ENCODE assay signal across 10 cellular contexts in the genomic region with DNA sequence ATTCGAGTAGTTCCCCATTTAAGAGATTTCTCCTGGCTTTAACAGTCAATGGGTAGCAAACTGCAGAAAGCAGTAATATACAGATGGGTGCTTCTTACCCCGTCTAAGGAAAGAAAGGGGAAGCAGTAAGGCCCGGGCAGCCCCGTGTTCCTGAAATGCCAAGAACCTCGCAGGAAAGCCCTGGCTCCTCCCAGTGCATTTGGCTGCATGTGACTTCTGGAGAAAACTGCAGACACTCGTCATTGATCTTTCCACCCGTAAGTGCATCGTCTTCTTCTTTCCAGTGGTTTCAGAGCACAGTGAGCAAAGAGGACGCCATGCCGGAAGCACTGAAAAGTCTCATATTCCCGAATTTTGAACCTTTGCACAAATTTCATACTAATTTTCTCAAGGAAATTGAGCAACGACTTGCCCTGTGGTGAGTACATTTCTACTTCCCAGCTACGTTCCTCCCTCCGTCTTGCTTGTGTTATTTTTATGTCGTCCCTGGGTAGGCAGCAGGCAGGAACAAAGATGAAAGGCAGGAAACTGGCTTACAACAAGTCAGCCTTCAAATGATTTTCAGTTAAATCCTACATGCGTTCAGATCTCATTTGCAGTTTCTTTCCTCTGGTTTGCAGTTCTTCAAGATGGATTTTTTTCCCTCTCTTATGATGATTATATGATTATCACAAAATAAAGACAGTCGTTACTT.
DNase-seq lines count a peak whose midpoint lies in the region; TF ChIP-seq lines count a peak whose summit lies in the region.
"Had no signal": no experiment of that assay in that cellular context is flagged by ENCODE, and none has a peak within 500 bp of the region (broad histone marks: within the 10 kb centered on the region; RNA-seq: fewer than 3 reads in every experiment).

No MANE protein-coding gene starts in this region.

- TF ChIP-seq POLR2A in adrenal gland (IDR thresholded peaks at IDR 0.05) (peak in 1 of 2 donors; percentile 50), esophagus muscularis mucosa (IDR thresholded peaks at IDR 0.05; ENCODE audit: low read depth) (no peak)

- peaks cover 0 to 9% of the 10 kb centered on the region in 2 donors for H3K36me3 ChIP-seq in adrenal gland (replicated peaks in 1 of 2)
- H3K36me3 ChIP-seq in esophagus muscularis mucosa = peaks cover 0 to 55% (median 36%) of the 10 kb centered on the region in 4 donors

- H3K4me1 ChIP-seq in adrenal gland (replicated peaks in 1 of 2) (no peaks in the 10 kb centered on the region), esophagus muscularis mucosa (no peaks in the 10 kb centered on the region)

- H3K4me3 ChIP-seq in AG10803 (ENCODE audit: low read length) (no peak overlapping the region), adrenal gland (peak overlapping the region in 1 of 4 donors; percentile 42), esophagus muscularis mucosa (peak overlapping the region in 1 of 4 donors; percentile 10)

- no peak for TF ChIP-seq CTCF in AG10803 (conservative IDR thresholded peaks at IDR 0.05; ENCODE audit: low read length)
- no peak for TF ChIP-seq CTCF in adrenal gland (IDR thresholded peaks at IDR 0.05)
- TF ChIP-seq CTCF in esophagus muscularis mucosa (IDR thresholded peaks at IDR 0.05) = no peak

- no peak for TF ChIP-seq EP300 in esophagus muscularis mucosa (IDR thresholded peaks at IDR 0.05)

- WGBS in adrenal gland, 4 donors = 56 to 62% (median 59%) methylated on average over 16 to 17 of the region's 17 CpGs
- 73% methylated on average over 17 of the region's 17 CpGs for WGBS in esophagus muscularis mucosa

- intact Hi-C loops in adrenal gland (cut with DNase I) = no loop called here
- intact Hi-C loops in esophagus muscularis mucosa (cut with DNase I) = no loop called here

- DNase-seq in AG10803 (ENCODE audit: low read depth) (peak; percentile 45), GM03348 (ENCODE audit: low spot score) (peak; percentile 26), adrenal gland (peak; percentile 45 to 72 (median 64)), medulla oblongata (ENCODE audit: extremely low spot score) (peak; percentile 17), esophagus muscularis mucosa (ENCODE audit: extremely low spot score) (no peak), amygdala (lab: John Stamatoyannopoulos, UW) (no peak), D341Med (ENCODE audit: low spot score) (no peak)
- no peak for DNase-seq in activated CD8-positive, alpha-beta memory T cell treated with anti-CD3 and anti-CD28 coated beads, Interleukin-2, amount 50 U/mL, for 48 hours
- DNase-seq: activated gamma-delta T cell treated with Interleukin-2 at 50 U/mL for 16 hours, Calu3 had no signal

- H3K27me3 ChIP-seq in adrenal gland (no peaks in the 10 kb centered on the region), esophagus muscularis mucosa (no peaks in the 10 kb centered on the region)

- no peaks in the 10 kb centered on the region for H3K9me3 ChIP-seq in adrenal gland (replicated peaks in 1 of 3)
- no peaks in the 10 kb centered on the region for H3K9me3 ChIP-seq in esophagus muscularis mucosa

- H3K27ac ChIP-seq in adrenal gland (peak overlapping the region in 2 of 5 donors; percentile 59 to 80), esophagus muscularis mucosa (replicated peaks in 1 of 4) (no peak overlapping the region)

Comparison
In these comparisons a context has a peak if more than half of its experiments do, and no peak if none do; other contexts are left out.
1. DNase-seq: peak in AG10803 (single experiment), GM03348 (single experiment), adrenal gland (7 of 7) and medulla oblongata (single experiment); none in esophagus muscularis mucosa (single experiment), amygdala (0 of 56), D341Med (single experiment) and activated CD8-positive, alpha-beta memory T cell treated with anti-CD3 and anti-CD28 coated beads, Interleukin-2, amount 50 U/mL, for 48 hours (single experiment).